8 cellular contexts compared by ENCODE assay signal in the genomic region with DNA sequence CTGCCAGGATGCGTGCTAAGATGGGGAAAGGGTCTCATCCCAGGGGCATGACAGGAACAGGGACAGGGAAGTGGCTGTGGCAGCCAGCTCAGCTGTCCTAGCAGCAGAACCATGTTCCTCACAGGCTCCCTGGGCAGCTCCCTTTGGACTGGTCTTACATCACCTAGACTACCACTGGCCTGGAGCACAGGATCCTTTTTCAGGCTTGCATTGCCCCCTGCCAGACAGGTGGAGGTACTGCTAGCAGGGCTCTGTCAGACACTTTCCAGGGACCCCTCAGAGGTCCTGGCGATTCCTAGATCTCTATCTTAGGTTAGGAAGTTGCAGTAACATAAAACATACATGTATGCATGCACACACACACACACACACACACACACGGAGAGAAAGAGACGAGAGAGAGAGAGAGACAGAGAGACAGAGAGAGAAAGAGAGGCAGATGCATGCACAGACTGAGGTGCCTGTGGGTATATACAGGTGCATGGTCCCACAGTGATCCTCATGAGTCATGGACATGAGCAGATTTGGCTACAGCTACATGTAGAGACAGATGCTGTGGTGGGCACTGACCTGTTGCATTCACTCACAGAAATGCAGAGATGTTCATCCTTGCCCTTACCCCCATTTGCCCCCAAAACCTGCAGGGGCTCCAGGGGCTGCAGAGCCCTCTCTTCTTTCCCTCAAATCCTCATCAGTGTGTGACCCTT.
DNase-seq lines count a peak whose midpoint lies in the region; ATAC-seq and TF ChIP-seq lines count a peak whose summit lies in the region.

No MANE protein-coding gene starts in this region.

- TF ChIP-seq CTCF in WI38 (IDR thresholded peaks at IDR 0.05; ENCODE audit: low read depth, low read length) (peak; percentile 44), left ventricle myocardium inferior (IDR thresholded peaks at IDR 0.05; ENCODE audit: borderline replicate concordance) (peak; percentile 57), tibial nerve (IDR thresholded peaks at IDR 0.05) (peak in 4 of 5 experiments; percentile 21 to 71 (median 49))

- no peaks in the 10 kb centered on the region for H3K27me3 ChIP-seq in left ventricle myocardium inferior (ENCODE audit: low read depth)
- no peaks in the 10 kb centered on the region for H3K27me3 ChIP-seq in tibial nerve

- peak overlapping the region; percentile 30 for H3K27ac ChIP-seq in left ventricle myocardium inferior (replicated peaks)
- no peak overlapping the region for H3K27ac ChIP-seq in tibial nerve

- H3K36me3 ChIP-seq in left ventricle myocardium inferior (peaks cover 6% of the 10 kb centered on the region), tibial nerve (peaks cover 0 to 9% (median 0%) of the 10 kb centered on the region in 3 donors)

- H3K9me3 ChIP-seq in left ventricle myocardium inferior (replicated peaks) (no peaks in the 10 kb centered on the region), tibial nerve (no peaks in the 10 kb centered on the region)

- DNase-seq in stimulated activated CD4-positive, alpha-beta T cell treated with anti-CD3 and anti-CD28 coated beads, Interleukin-1b, Interleukin-23, amount 100 ng/mL, for 48 hours = peak; percentile 18
- no peak for DNase-seq in stimulated activated CD4-positive, alpha-beta T cell treated with anti-CD3 and anti-CD28 coated beads, Interleukin-4, amount 100 ng/mL, for 24 hours
- no peak for DNase-seq in left ventricle myocardium inferior
- DNase-seq in tibial nerve (ENCODE audit: low spot score in 2 of 2) = peak in 1 of 2 donors; percentile 28
- no peak for DNase-seq in SHP77 treated with DMSO at 0.1 percent for 48 hours (lab: John Stamatoyannopoulos, UW)

- H3K4me3 ChIP-seq in WI38 (ENCODE audit: low read depth, low read length) (no peak overlapping the region), left ventricle myocardium inferior (no peak overlapping the region), tibial nerve (no peak overlapping the region)

- ATAC-seq in HG03378 (IDR thresholded peaks at IDR 0.05; ENCODE audit: unreplicated experiment) (peak; percentile 66), GM18873 (IDR thresholded peaks at IDR 0.05; ENCODE audit: low FRiP score, unreplicated experiment) (no peak)

- TF ChIP-seq POLR2A in tibial nerve (IDR thresholded peaks at IDR 0.05) = no peak

- H3K4me1 ChIP-seq in left ventricle myocardium inferior (peaks cover 47% of the 10 kb centered on the region), tibial nerve (peaks cover 0 to 9% (median 0%) of the 10 kb centered on the region in 4 donors)

- no peak for TF ChIP-seq EP300 in tibial nerve (IDR thresholded peaks at IDR 0.05)

- intact Hi-C loops in left ventricle myocardium inferior (cut with micrococcal nuclease) = loop anchor here (5.0 kb wide), 1 partner anchor 199 kb away; no protein-coding TSS in a partner anchor

- 45 to 76% methylated on average over 2 to 4 of the region's 4 CpGs for WGBS in tibial nerve, 2 donors
